Comparison of ENCODE assay signal across 1 cellular context in the genomic region with DNA sequence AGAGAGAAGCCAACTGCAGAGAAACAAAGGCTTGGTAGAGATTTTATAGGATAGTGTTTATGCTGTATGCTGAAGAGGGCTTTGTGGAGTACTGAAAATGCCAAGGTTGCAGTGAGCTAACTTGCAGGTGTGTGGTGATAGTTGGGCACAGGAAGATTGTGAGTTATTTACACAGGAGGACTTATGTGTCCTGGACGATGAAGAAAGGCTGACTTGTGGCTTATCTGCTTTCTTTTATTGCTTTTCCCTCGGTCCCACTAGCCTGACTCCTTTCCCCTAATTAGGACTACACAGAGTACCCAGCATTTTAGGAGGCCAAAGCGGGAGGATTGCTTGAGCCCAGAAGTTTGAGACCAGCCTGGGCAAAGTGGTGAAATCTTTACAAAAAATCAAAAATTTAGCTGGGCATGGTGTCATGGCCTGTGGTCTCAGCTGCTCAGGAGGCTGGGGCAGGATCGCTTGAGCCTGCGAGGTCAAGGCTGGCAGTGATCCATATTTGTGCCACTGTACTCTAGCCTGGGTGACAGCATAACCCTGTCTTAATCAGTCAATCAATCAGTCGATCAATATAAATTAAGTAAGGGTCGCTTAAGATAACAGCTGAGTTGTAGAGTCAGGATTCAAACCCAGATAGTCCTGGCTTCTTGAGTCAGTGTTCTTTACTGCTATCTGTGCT.
TF ChIP-seq lines count a peak whose summit lies in the region.

No MANE protein-coding gene starts in this region.

TF ChIP-seq in SK-N-SH treated with all-trans-retinoic acid at 6 μM for 48 hours, 23 proteins besides CTCF, POLR2A, EP300 and RAD21 (continued from another document):
- TF ChIP-seq, protein P1, sequence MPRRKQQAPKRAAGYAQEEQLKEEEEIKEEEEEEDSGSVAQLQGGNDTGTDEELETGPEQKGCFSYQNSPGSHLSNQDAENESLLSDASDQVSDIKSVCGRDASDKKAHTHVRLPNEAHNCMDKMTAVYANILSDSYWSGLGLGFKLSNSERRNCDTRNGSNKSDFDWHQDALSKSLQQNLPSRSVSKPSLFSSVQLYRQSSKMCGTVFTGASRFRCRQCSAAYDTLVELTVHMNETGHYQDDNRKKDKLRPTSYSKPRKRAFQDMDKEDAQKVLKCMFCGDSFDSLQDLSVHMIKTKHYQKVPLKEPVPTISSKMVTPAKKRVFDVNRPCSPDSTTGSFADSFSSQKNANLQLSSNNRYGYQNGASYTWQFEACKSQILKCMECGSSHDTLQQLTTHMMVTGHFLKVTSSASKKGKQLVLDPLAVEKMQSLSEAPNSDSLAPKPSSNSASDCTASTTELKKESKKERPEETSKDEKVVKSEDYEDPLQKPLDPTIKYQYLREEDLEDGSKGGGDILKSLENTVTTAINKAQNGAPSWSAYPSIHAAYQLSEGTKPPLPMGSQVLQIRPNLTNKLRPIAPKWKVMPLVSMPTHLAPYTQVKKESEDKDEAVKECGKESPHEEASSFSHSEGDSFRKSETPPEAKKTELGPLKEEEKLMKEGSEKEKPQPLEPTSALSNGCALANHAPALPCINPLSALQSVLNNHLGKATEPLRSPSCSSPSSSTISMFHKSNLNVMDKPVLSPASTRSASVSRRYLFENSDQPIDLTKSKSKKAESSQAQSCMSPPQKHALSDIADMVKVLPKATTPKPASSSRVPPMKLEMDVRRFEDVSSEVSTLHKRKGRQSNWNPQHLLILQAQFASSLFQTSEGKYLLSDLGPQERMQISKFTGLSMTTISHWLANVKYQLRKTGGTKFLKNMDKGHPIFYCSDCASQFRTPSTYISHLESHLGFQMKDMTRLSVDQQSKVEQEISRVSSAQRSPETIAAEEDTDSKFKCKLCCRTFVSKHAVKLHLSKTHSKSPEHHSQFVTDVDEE (CRISPR knock-in tag; IDR thresholded peaks at IDR 0.05): no peak
- no peak for TF ChIP-seq ZNF8 (CRISPR knock-in tag; IDR thresholded peaks at IDR 0.05)
- TF ChIP-seq ESRRG (CRISPR knock-in tag; IDR thresholded peaks at IDR 0.05): no peak
- TF ChIP-seq ZFP3 (CRISPR knock-in tag; IDR thresholded peaks at IDR 0.05): no peak
- no peak for TF ChIP-seq OSR1 (CRISPR knock-in tag; IDR thresholded peaks at IDR 0.05)
- TF ChIP-seq TOX (CRISPR knock-in tag; IDR thresholded peaks at IDR 0.05; ENCODE audit: borderline replicate concordance): no peak
- TF ChIP-seq, protein P2, sequence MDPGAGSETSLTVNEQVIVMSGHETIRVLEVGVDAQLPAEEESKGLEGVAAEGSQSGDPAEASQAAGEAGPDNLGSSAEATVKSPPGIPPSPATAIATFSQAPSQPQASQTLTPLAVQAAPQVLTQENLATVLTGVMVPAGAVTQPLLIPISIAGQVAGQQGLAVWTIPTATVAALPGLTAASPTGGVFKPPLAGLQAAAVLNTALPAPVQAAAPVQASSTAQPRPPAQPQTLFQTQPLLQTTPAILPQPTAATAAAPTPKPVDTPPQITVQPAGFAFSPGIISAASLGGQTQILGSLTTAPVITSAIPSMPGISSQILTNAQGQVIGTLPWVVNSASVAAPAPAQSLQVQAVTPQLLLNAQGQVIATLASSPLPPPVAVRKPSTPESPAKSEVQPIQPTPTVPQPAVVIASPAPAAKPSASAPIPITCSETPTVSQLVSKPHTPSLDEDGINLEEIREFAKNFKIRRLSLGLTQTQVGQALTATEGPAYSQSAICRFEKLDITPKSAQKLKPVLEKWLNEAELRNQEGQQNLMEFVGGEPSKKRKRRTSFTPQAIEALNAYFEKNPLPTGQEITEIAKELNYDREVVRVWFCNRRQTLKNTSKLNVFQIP (CRISPR knock-in tag; IDR thresholded peaks at IDR 0.05; ENCODE audit: borderline replicate concordance, low read depth): no peak
- TF ChIP-seq, protein P3, sequence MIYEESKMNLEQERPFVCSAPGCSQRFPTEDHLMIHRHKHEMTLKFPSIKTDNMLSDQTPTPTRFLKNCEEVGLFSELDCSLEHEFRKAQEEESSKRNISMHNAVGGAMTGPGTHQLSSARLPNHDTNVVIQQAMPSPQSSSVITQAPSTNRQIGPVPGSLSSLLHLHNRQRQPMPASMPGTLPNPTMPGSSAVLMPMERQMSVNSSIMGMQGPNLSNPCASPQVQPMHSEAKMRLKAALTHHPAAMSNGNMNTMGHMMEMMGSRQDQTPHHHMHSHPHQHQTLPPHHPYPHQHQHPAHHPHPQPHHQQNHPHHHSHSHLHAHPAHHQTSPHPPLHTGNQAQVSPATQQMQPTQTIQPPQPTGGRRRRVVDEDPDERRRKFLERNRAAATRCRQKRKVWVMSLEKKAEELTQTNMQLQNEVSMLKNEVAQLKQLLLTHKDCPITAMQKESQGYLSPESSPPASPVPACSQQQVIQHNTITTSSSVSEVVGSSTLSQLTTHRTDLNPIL (CRISPR knock-in tag; IDR thresholded peaks at IDR 0.05; ENCODE audit: low read depth): no peak
- no peak for TF ChIP-seq ZFP30 (CRISPR knock-in tag; IDR thresholded peaks at IDR 0.05)
- no peak for TF ChIP-seq ISL1 (CRISPR knock-in tag; IDR thresholded peaks at IDR 0.05)
- no peak for TF ChIP-seq CSDC2 (CRISPR knock-in tag; IDR thresholded peaks at IDR 0.05)
- no peak for TF ChIP-seq BACH2 (CRISPR knock-in tag; IDR thresholded peaks at IDR 0.05; ENCODE audit: borderline replicate concordance)
